ENCODE assay signal across 8 cellular contexts in the genomic region with DNA sequence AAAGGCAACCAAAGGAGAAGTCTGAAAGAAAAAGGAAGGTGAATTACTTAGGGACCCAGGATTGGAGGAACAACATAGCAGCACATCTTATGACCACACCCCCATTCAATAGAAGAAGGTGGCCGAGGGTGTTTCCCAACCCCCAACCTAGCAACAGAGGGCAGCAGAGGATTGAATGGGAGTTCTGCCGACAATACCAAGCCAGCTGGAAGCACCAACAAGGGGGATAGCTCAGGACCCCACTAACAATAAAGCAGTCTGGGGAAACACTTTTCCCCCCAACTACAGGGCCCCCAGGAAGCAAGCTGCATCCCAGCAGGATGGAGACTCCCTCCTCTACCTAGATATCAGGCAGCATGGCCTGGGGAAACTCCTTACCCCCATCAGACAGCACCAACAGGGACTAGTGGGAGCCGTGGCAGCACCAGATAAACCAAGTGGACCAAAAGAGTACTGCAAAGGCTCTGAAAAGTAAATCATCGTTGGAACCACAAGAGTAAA.
DNase-seq lines count a peak whose midpoint lies in the region; ATAC-seq lines count a peak whose summit lies in the region.

No MANE protein-coding gene starts in this region.

- no peaks in the 10 kb centered on the region for H3K36me3 ChIP-seq in iPS DF 6.9 (ENCODE audit: control insufficient read depth, insufficient read depth, low read length)
- no peaks in the 10 kb centered on the region for H3K36me3 ChIP-seq in CD8-positive, alpha-beta memory T cell (ENCODE audit: insufficient read depth, low read length)

- no peaks in the 10 kb centered on the region for H3K27me3 ChIP-seq in iPS DF 6.9 (ENCODE audit: control insufficient read depth, insufficient read depth, low read length)
- H3K27me3 ChIP-seq in CD8-positive, alpha-beta memory T cell (ENCODE audit: insufficient read depth, low read length, poor library complexity, severe bottlenecking), result no peaks in the 10 kb centered on the region

- no peaks in the 10 kb centered on the region; the same call in 1 of the 2 replicates for H3K4me1 ChIP-seq in iPS DF 6.9 (ENCODE audit: control insufficient read depth, insufficient read depth, low read length)
- H3K4me1 ChIP-seq in CD8-positive, alpha-beta memory T cell (ENCODE audit: insufficient read depth, low read length), result no peaks in the 10 kb centered on the region

- in situ Hi-C loops in ACHN (cut with HindIII; ENCODE audit: low pct_ligation_motif_present, low pct_unique_long_range_greater_than_20kb, low sequenced_read_pairs), result no loop called here

- no peaks in the 10 kb centered on the region for H3K27me3 Mint-ChIP-seq in stimulated activated memory B cell treated with anti-CD40 and anti-IgM and Interleukin-4, amounts not matched to agents 10 μg/mL and 1 μg/mL and 100 μg/mL, for 72 hours
- no peaks in the 10 kb centered on the region for H3K27me3 Mint-ChIP-seq in CD8-positive, alpha-beta memory T cell

- H3K9me3 ChIP-seq in iPS DF 6.9 (ENCODE audit: control insufficient read depth, insufficient read depth, low read length), result no peaks in the 10 kb centered on the region
- H3K9me3 ChIP-seq in CD8-positive, alpha-beta memory T cell (ENCODE audit: low read length), result no peaks in the 10 kb centered on the region

- no peak overlapping the region for H3K4me3 Mint-ChIP-seq in stimulated activated memory B cell treated with anti-CD40 and anti-IgM and Interleukin-4, amounts not matched to agents 10 μg/mL and 1 μg/mL and 100 μg/mL, for 72 hours
- no peak overlapping the region for H3K4me3 Mint-ChIP-seq in CD8-positive, alpha-beta memory T cell

- peaks cover 8% of the 10 kb centered on the region for H3K36me3 Mint-ChIP-seq in stimulated activated memory B cell treated with anti-CD40 and anti-IgM and Interleukin-4, amounts not matched to agents 10 μg/mL and 1 μg/mL and 100 μg/mL, for 72 hours
- H3K36me3 Mint-ChIP-seq in CD8-positive, alpha-beta memory T cell, result no peaks in the 10 kb centered on the region

- POLR2A ChIA-PET in CD8-positive, alpha-beta memory T cell (lab: Charles Lee), result no interaction called here

- ATAC-seq in stimulated activated memory B cell treated with anti-CD40 and anti-IgM and Interleukin-4, amounts not matched to agents 10 μg/mL and 1 μg/mL and 100 μg/mL, for 72 hours, result peak; percentile 38
- no peak for ATAC-seq in HG03280 (IDR thresholded peaks at IDR 0.05; ENCODE audit: unreplicated experiment)
- ATAC-seq in GM21360 (IDR thresholded peaks at IDR 0.05; ENCODE audit: unreplicated experiment), result no peak

- H3K27ac ChIP-seq in angular gyrus (ENCODE audit: low read depth, low read length), result peak overlapping the region; percentile 97
- no peak overlapping the region for H3K27ac ChIP-seq in iPS DF 6.9 (ENCODE audit: low read length)
- no peak overlapping the region for H3K27ac ChIP-seq in CD8-positive, alpha-beta memory T cell (ENCODE audit: low read depth, low read length)

- CTCF ChIA-PET in CD8-positive, alpha-beta memory T cell (lab: Charles Lee), result no interaction called here

- H3K4me1 Mint-ChIP-seq in stimulated activated memory B cell treated with anti-CD40 and anti-IgM and Interleukin-4, amounts not matched to agents 10 μg/mL and 1 μg/mL and 100 μg/mL, for 72 hours, result peaks cover 33% of the 10 kb centered on the region
- no peaks in the 10 kb centered on the region for H3K4me1 Mint-ChIP-seq in CD8-positive, alpha-beta memory T cell

- no CpG with 5 or more reads among the region's 4 CpGs for WGBS in iPS DF 6.9 (ENCODE audit: insufficient coverage, insufficient read length)

- DNase-seq in ACHN (peak; percentile 89), HPDE6-E6E7 (ENCODE audit: extremely low spot score) (peak; percentile 68), iPS DF 6.9 (ENCODE audit: low read depth, low spot score) (peak; percentile 39)
- no peak for DNase-seq in CD8-positive, alpha-beta memory T cell

- no peak overlapping the region for H3K4me3 ChIP-seq in iPS DF 6.9 (ENCODE audit: low read length)
- no peak overlapping the region for H3K4me3 ChIP-seq in CD8-positive, alpha-beta memory T cell (ENCODE audit: low read length)

- peak overlapping the region; percentile 33 for H3K27ac Mint-ChIP-seq in stimulated activated memory B cell treated with anti-CD40 and anti-IgM and Interleukin-4, amounts not matched to agents 10 μg/mL and 1 μg/mL and 100 μg/mL, for 72 hours
- H3K27ac Mint-ChIP-seq in CD8-positive, alpha-beta memory T cell, result no peak overlapping the region

- H3K9me3 Mint-ChIP-seq in stimulated activated memory B cell treated with anti-CD40 and anti-IgM and Interleukin-4, amounts not matched to agents 10 μg/mL and 1 μg/mL and 100 μg/mL, for 72 hours, result no peaks in the 10 kb centered on the region
- H3K9me3 Mint-ChIP-seq in CD8-positive, alpha-beta memory T cell, result no peaks in the 10 kb centered on the region

Comparison
In these comparisons a context has a peak if more than half of its experiments do, and no peak if none do; other contexts are left out.
1. DNase-seq: peak in ACHN (single experiment), HPDE6-E6E7 (single experiment) and iPS DF 6.9 (single experiment); none in CD8-positive, alpha-beta memory T cell (0 of 5).